ENCODE assay signal across 8 cellular contexts in genomic region chr11:67120881-67121710, GRCh38. TPM values are rescaled to one million over a fixed set of nuclear protein-coding genes. Genes with fewer than 3 reads are reported as not detected.
DNase-seq lines count a peak whose midpoint lies in the region; TF ChIP-seq lines count a peak whose summit lies in the region.

No MANE protein-coding gene starts in this region.

- peaks cover 6% of the 10 kb centered on the region for H3K36me3 ChIP-seq in HAP-1 (replicated peaks)
- H3K36me3 ChIP-seq in neural cell (ENCODE audit: insufficient read depth, low read length) = no peaks in the 10 kb centered on the region

- no peaks in the 10 kb centered on the region for H4K20me1 ChIP-seq in neural cell (ENCODE audit: insufficient read depth)

- H3K27me3 ChIP-seq in HAP-1 (ENCODE audit: low read depth) = no peaks in the 10 kb centered on the region
- no peaks in the 10 kb centered on the region for H3K27me3 ChIP-seq in neural cell (ENCODE audit: insufficient read depth, low read depth, low read length)

- H3K4me2 ChIP-seq in neural cell (ENCODE audit: low read length) = peak overlapping the region; percentile 90

- DNase-seq in CD1c-positive myeloid dendritic cell (ENCODE audit: extremely low spot score) = peak; percentile 95
- DNase-seq in HAP-1 (ENCODE audit: low spot score in 2 of 2) = peak in 1 of 2 experiments; percentile 27
- peak; percentile 20 for DNase-seq in SK-MEL-5 (ENCODE audit: low read depth, low spot score)
- peak; percentile 44 for DNase-seq in epithelial cell of esophagus (ENCODE audit: low read depth)
- DNase-seq in mesenteric fat pad (ENCODE audit: low spot score) = no peak
- DNase-seq in cerebellar nuclear complex (lab: John Stamatoyannopoulos, UW) = no peak
- DNase-seq in NCI-H1694 (lab: John Stamatoyannopoulos, UW) = no peak

- peak overlapping the region; percentile 99 for H3K4me3 ChIP-seq in HAP-1
- peak overlapping the region; percentile 97 for H3K4me3 ChIP-seq in epithelial cell of esophagus (ENCODE audit: low read length)
- H3K4me3 ChIP-seq in neural cell (ENCODE audit: low read length) = peak overlapping the region; percentile 84

- H3K9me2 ChIP-seq in neural cell (ENCODE audit: insufficient read depth, low read length) = no peaks in the 10 kb centered on the region

- TF ChIP-seq CTCF in epithelial cell of esophagus (IDR thresholded peaks at IDR 0.05; ENCODE audit: insufficient read depth, low read depth, low read length, missing control alignments) = no peak
- no peak for TF ChIP-seq CTCF in neural cell (IDR thresholded peaks at IDR 0.05; ENCODE audit: poor library complexity, severe bottlenecking)

- no peaks in the 10 kb centered on the region for H3F3A ChIP-seq in neural cell (ENCODE audit: insufficient read depth, low read length, poor library complexity, severe bottlenecking)

- H3K79me2 ChIP-seq in neural cell (replicated peaks; ENCODE audit: insufficient read depth, low read length) = peaks cover 60% of the 10 kb centered on the region

- TF ChIP-seq RAD21 in neural cell (conservative IDR thresholded peaks at IDR 0.05) = no peak

- in situ Hi-C loops in HAP-1 (cut with MboI; ENCODE audit: low sequenced_read_pairs) (no loop called here), SK-MEL-5 (cut with HindIII; ENCODE audit: low pct_unique_long_range_greater_than_20kb, low sequenced_read_pairs) (no loop called here)

- TF ChIP-seq EP300 in neural cell (conservative IDR thresholded peaks at IDR 0.05; ENCODE audit: poor library complexity, severe bottlenecking) = no peak

- H2AFZ ChIP-seq in neural cell (ENCODE audit: low read depth, low read length) = no peak overlapping the region

- H3K27ac ChIP-seq in neural cell (ENCODE audit: low read length) = peak overlapping the region; percentile 27

- peak overlapping the region; percentile 88 for H3K9ac ChIP-seq in neural cell (ENCODE audit: low read length)

- H3K9me3 ChIP-seq in HAP-1 (no peaks in the 10 kb centered on the region), neural cell (ENCODE audit: low read length) (no peaks in the 10 kb centered on the region)

- H3K4me1 ChIP-seq in HAP-1 = peaks cover 8% of the 10 kb centered on the region

TF ChIP-seq in neural cell, 6 proteins besides CTCF, POLR2A, EP300 and RAD21:
- no peak for TF ChIP-seq REST (IDR thresholded peaks at IDR 0.05; ENCODE audit: borderline replicate concordance)
- TF ChIP-seq SMC3 (conservative IDR thresholded peaks at IDR 0.05; ENCODE audit: poor library complexity) = no peak
- no peak for TF ChIP-seq MXI1 (conservative IDR thresholded peaks at IDR 0.05; ENCODE audit: poor library complexity, severe bottlenecking)
- no peak for TF ChIP-seq POLR2AphosphoS5 (IDR thresholded peaks at IDR 0.05)
- TF ChIP-seq EZH2 (IDR thresholded peaks at IDR 0.05; ENCODE audit: borderline replicate concordance, insufficient read depth, low read length, poor library complexity, severe bottlenecking) = no peak
- no peak for TF ChIP-seq TAF1 (IDR thresholded peaks at IDR 0.05; ENCODE audit: low read depth)

RNA-seq across cellular contexts. Expression of gene KDM2A, which starts 2.0 kb away (rescaled TPM):
- total RNA-seq in SK-MEL-5 (2014; rRNA removed; shearing (Covaris generic)) = 12.6 and 14.4 TPM in 2 replicates
- 21.5 and 25.7 TPM in 2 replicates for polyA plus RNA-seq in SK-MEL-5 (2015; cell fraction: cytosol; rRNA removed)
- 35.3 and 51.5 TPM in 2 replicates for polyA plus RNA-seq in SK-MEL-5 (2015; cell fraction: nucleus; rRNA removed)
- 10.3 and 12.4 TPM in 2 replicates for polyA plus RNA-seq in neural cell
- polyA minus RNA-seq in neural cell = 51.6 and 61.5 TPM in 2 replicates
- 77.3 TPM for total RNA-seq in mesenteric fat pad

Comparison
In these comparisons a context has a peak if more than half of its experiments do, and no peak if none do; other contexts are left out.
1. DNase-seq: peak in CD1c-positive myeloid dendritic cell (single experiment), SK-MEL-5 (single experiment) and epithelial cell of esophagus (single experiment); none in mesenteric fat pad (single experiment), cerebellar nuclear complex (0 of 2) and NCI-H1694 (single experiment).
2. Peak in every context shown above with its lines, with median percentiles within 50 percentile points of each other: H3K4me3 ChIP-seq.